8 cellular contexts compared by ENCODE assay signal in genomic region chr18:22378672-22379282, GRCh38. TPM values are rescaled to one million over a fixed set of nuclear protein-coding genes. Genes with fewer than 3 reads are reported as not detected.
DNase-seq lines count a peak whose midpoint lies in the region; ATAC-seq and TF ChIP-seq lines count a peak whose summit lies in the region.

No MANE protein-coding gene starts in this region.

- H3K4me3 ChIP-seq in GM12875 (ENCODE audit: low read depth, low read length) (no peak overlapping the region), fibroblast of the aortic adventitia (ENCODE audit: low read depth, low read length) (no peak overlapping the region)

- in situ Hi-C loops in ACHN (cut with HindIII; ENCODE audit: low pct_ligation_motif_present, low pct_unique_long_range_greater_than_20kb, low sequenced_read_pairs) = no loop called here

- POLR2A ChIA-PET in RWPE1 (lab: Yijun Ruan, JAX; ENCODE audit: low non-redundant PET) = no interaction called here

- peak; percentile 59 for DNase-seq in ACHN
- DNase-seq in RWPE1 (ENCODE audit: low spot score) = peak; percentile 29
- DNase-seq in fibroblast of the aortic adventitia (ENCODE audit: low read depth) = no peak
- peak; percentile 2 for DNase-seq in stimulated activated CD8-positive, alpha-beta memory T cell treated with anti-CD3 and anti-CD28 coated beads, Interleukin-4, amount 100 ng/mL, for 24 hours (ENCODE audit: low read depth)
- no peak for DNase-seq in inferior parietal cortex (ENCODE audit: extremely low spot score)
- no peak for DNase-seq in activated T-cell treated with anti-CD3 and anti-CD28 coated beads, Interleukin-2, amount 50 U/mL, for 48 hours

- ATAC-seq in GM19324 (IDR thresholded peaks at IDR 0.05; ENCODE audit: low FRiP score, unreplicated experiment) = no peak

- CTCF ChIA-PET in RWPE1 (lab: Yijun Ruan, JAX) = interaction anchor here (1.1 kb wide), 1 partner anchor 11 kb away, joined by 3 read pairs; no protein-coding TSS in a partner anchor

- no peak overlapping the region for H3K27ac ChIP-seq in RWPE1

- TF ChIP-seq CTCF in GM12875 (IDR thresholded peaks at IDR 0.05; ENCODE audit: borderline replicate concordance, insufficient read depth, low read depth, low read length) (peak; percentile 39; the same call in 1 of the 2 replicates), RWPE1 (conservative IDR thresholded peaks at IDR 0.05; ENCODE audit: low read depth) (no peak; the same call in 1 of the 2 replicates), fibroblast of the aortic adventitia (IDR thresholded peaks at IDR 0.05; ENCODE audit: insufficient read depth, low read length) (peak; percentile 40)

RNA-seq across cellular contexts. Expression of gene CTAGE1, which starts 38.9 kb away (rescaled TPM):
- not detected in 2 replicates for total RNA-seq in fibroblast of the aortic adventitia (ENCODE audit: low replicate concordance)

Comparison
In these comparisons a context has a peak if more than half of its experiments do, and no peak if none do; other contexts are left out.
1. DNase-seq: peak in ACHN (single experiment), RWPE1 (single experiment) and stimulated activated CD8-positive, alpha-beta memory T cell treated with anti-CD3 and anti-CD28 coated beads, Interleukin-4, amount 100 ng/mL, for 24 hours (single experiment); none in fibroblast of the aortic adventitia (single experiment), inferior parietal cortex (single experiment) and activated T-cell treated with anti-CD3 and anti-CD28 coated beads, Interleukin-2, amount 50 U/mL, for 48 hours (0 of 2).